Comparison of ENCODE assay signal across 8 cellular contexts in the genomic region with DNA sequence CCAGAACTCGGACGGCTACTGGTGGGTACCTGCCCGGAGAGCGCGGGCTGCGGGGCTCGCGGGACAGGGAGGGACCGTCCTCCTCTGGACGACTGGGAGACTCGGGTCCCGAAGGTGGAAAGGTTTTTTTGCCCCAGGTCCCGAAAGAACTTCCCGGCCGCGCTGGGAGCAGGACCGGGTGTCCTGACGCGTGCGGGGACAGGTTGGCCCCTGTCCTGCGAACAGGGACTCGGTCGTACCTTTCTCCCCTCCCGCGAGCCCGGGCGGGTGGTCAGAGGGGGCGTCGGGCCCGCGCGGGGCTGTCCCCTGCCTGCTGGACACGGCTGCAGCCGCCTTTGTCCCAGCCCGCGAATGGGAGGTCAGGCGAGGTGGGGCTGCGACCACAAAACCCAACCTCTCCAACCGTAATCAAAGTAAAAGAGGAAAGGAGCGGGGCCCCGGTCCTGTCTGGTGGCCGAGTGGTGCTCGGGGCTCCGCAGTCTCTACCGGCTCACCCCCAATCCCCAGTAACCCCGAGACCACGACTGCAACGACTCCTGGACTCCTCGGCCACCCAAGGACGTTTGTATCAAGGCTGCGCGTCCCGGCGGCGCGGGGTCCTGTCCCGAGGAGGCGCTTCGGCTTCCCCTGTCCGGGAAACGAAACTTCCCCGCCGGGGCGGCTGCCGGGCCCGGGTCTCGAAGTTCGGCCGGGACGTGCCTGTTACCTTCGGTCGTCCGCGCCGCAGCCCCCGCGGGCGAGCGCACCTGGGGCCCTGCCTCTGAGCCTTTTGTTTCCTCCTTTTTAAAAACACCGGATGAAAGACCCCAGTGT. TPM values are rescaled to one million over a fixed set of nuclear protein-coding genes. Genes with fewer than 3 reads are reported as not detected.
DNase-seq lines count a peak whose midpoint lies in the region; ATAC-seq and TF ChIP-seq lines count a peak whose summit lies in the region.

No MANE protein-coding gene starts in this region.

- CTCF ChIA-PET in WTC11 (lab: Charles Lee): interaction anchor here (0.5 to 1.6 kb wide), 3 partner anchors 110 to 641 kb away, joined by 3 to 5 read pairs (median 5); no protein-coding TSS in a partner anchor

- H3K27me3 Mint-ChIP-seq in WTC11 (ENCODE audit: low read depth): peaks cover 36% of the 10 kb centered on the region

- TF ChIP-seq CTCF in WTC11 (IDR thresholded peaks at IDR 0.05) (no peak), foreskin keratinocyte (conservative IDR thresholded peaks at IDR 0.05) (no peak), omental fat pad (IDR thresholded peaks at IDR 0.05) (no peak)

- H3K4me1 Mint-ChIP-seq in WTC11: peaks cover 43% of the 10 kb centered on the region

- peak overlapping the region; percentile 88 for H3K4me3 Mint-ChIP-seq in WTC11

- peaks cover 26% of the 10 kb centered on the region for H3K4me1 ChIP-seq in foreskin keratinocyte

- no peaks in the 10 kb centered on the region for H3K9me3 Mint-ChIP-seq in WTC11

- POLR2A ChIA-PET in WTC11 (lab: Charles Lee): interaction anchor here (0.6 kb wide), 1 partner anchor 18 kb away, joined by 5 read pairs; no protein-coding TSS in a partner anchor

- DNase-seq in stimulated activated CD4-positive, alpha-beta T cell treated with anti-CD3 and anti-CD28 coated beads, Interleukin-15, amount 100 ng/mL, for 24 hours: peak; percentile 20
- no peak for DNase-seq in stimulated activated CD4-positive, alpha-beta T cell treated with anti-CD3 and anti-CD28 coated beads, Interleukin-4, amount 100 ng/mL, for 24 hours
- DNase-seq in WTC11 (ENCODE audit: low spot score) (peak; percentile 69), foreskin keratinocyte (no peak), omental fat pad (ENCODE audit: low spot score) (no peak)

- ATAC-seq in WTC11 (peak; percentile 23), foreskin keratinocyte (no peak), omental fat pad (ENCODE audit: low FRiP score) (peak; percentile 22), HG03571 (IDR thresholded peaks at IDR 0.05; ENCODE audit: unreplicated experiment) (no peak), GM19023 (IDR thresholded peaks at IDR 0.05; ENCODE audit: unreplicated experiment) (no peak), GM18867 (IDR thresholded peaks at IDR 0.05; ENCODE audit: unreplicated experiment) (no peak)

- H3K36me3 Mint-ChIP-seq in WTC11: no peaks in the 10 kb centered on the region

- peak overlapping the region; percentile 57; the same call in 1 of the 2 replicates for H3K27ac Mint-ChIP-seq in WTC11

- H3K27me3 ChIP-seq in foreskin keratinocyte: no peaks in the 10 kb centered on the region

- peak overlapping the region; percentile 93 for H3K27ac ChIP-seq in foreskin keratinocyte

TF ChIP-seq in WTC11, 78 proteins besides CTCF, POLR2A, EP300 and RAD21:
- no peak for TF ChIP-seq SOX15 (CRISPR knock-in tag; IDR thresholded peaks at IDR 0.05)
- no peak for TF ChIP-seq CREM (CRISPR knock-in tag; IDR thresholded peaks at IDR 0.05)
- TF ChIP-seq HMGXB4 (CRISPR knock-in tag; IDR thresholded peaks at IDR 0.05): peak; percentile 20; the same call in 1 of the 2 replicates

RNA-seq across cellular contexts. Expression of gene DSP, which starts 0.8 kb away (rescaled TPM):
- 74.5 to 77.0 TPM (median 76.1 TPM) in 3 replicates for total RNA-seq in WTC11 (2021)
- 352 and 371 TPM in 2 replicates for total RNA-seq in foreskin keratinocyte
- polyA plus RNA-seq in foreskin keratinocyte: 63.1 and 67.4 TPM in 2 replicates
- 10 to 100 TPM in 3 of 4 donors, 1 to 10 TPM in 1; 6.6 to 47.9 (median 25.5) TPM for total RNA-seq in omental fat pad

RNA-seq across cellular contexts. Expression of gene SNRNP48, which starts 47.7 kb away (rescaled TPM):
- total RNA-seq in WTC11 (2021) (17.6 to 24.0 TPM (median 21.4 TPM) in 3 replicates), foreskin keratinocyte (12.0 and 12.2 TPM in 2 replicates), omental fat pad (10 to 100 TPM in 3 of 4 donors, 1 to 10 TPM in 1; 8.4 to 14.2 (median 11.5) TPM)
- polyA plus RNA-seq in foreskin keratinocyte: 4.0 and 5.1 TPM in 2 replicates

Comparison
In these comparisons a context has a peak if more than half of its experiments do, and no peak if none do; other contexts are left out.
1. DNase-seq: peak in stimulated activated CD4-positive, alpha-beta T cell treated with anti-CD3 and anti-CD28 coated beads, Interleukin-15, amount 100 ng/mL, for 24 hours (single experiment) and WTC11 (single experiment); none in stimulated activated CD4-positive, alpha-beta T cell treated with anti-CD3 and anti-CD28 coated beads, Interleukin-4, amount 100 ng/mL, for 24 hours (single experiment), foreskin keratinocyte (0 of 2) and omental fat pad (single experiment).
2. ATAC-seq: peak in WTC11 (single experiment) and omental fat pad (single experiment); none in foreskin keratinocyte (single experiment), HG03571 (single experiment), GM19023 (single experiment) and GM18867 (single experiment).